Comparison of ENCODE assay signal across 35 cellular contexts in the genomic region with DNA sequence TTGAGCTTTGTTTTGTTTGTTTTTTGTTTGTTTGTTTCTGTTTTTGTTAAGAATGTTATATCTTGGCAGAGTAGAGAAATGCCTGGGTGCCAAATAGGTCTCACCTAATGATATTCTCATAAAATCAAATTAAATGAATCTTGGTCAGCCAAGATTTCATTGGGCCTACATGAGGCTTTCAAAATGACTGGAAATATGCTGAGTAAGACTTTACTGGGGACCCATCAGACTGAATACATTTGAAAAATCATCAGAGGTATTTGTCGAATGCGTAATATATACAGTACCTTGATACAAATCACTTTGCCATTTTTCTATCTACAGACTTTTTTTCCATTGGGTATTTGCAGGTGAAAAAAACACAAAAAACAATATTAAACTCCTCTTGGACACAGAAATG.
"Had no signal": no experiment of that assay in that cellular context is flagged by ENCODE, and none has a peak within 500 bp of the region (broad histone marks: within the 10 kb centered on the region; RNA-seq: fewer than 3 reads in every experiment).

No MANE protein-coding gene starts in this region.

- H3K27ac ChIP-seq: adrenal gland, breast epithelium, cardiac muscle cell, esophagus muscularis mucosa, foreskin keratinocyte, gastrocnemius medialis, heart left ventricle, WERI-Rb-1 had no signal

- ATAC-seq: activated CD4-positive, CD25-positive, alpha-beta regulatory T cell treated with anti-CD3 and anti-CD28 coated beads, Interleukin-2, amount 50 U/mL, for 24 hours; activated CD8-positive, alpha-beta memory T cell treated with anti-CD3 and anti-CD28 coated beads, Interleukin-2, amount 10 ng/mL, durations not matched to agents 7 days and 5 days; activated CD8-positive, alpha-beta T cell treated with anti-CD3 and anti-CD28 coated beads for 36 hours; activated naive CD8-positive, alpha-beta T cell treated with anti-CD3 and anti-CD28 coated beads, Interleukin-2, amount 50 U/mL, for 24 hours; effector memory CD8-positive, alpha-beta T cell; gastrocnemius medialis; heart left ventricle; T-helper 17 cell had no signal

- H3K9me3 ChIP-seq: adrenal gland, breast epithelium, esophagus muscularis mucosa, gastrocnemius medialis had no signal

- FAIRE-seq: colon had no signal

- DNase-seq: activated B cell treated with CpG ODN at 0.5 μM for 24 hours; activated CD4-positive, alpha-beta T cell treated with anti-CD3 and anti-CD28 coated beads for 48 hours; activated CD4-positive, alpha-beta T cell treated with anti-CD3 and anti-CD28 coated beads, Interleukin-2, amount 50 U/mL, for 1 hour; activated CD4-positive, alpha-beta T cell treated with anti-CD3 and anti-CD28 coated beads, Interleukin-2, amount 50 U/mL, for 48 hours; activated CD8-positive, alpha-beta memory T cell treated with anti-CD3 and anti-CD28 coated beads, Interleukin-2, amount 10 ng/mL, durations not matched to agents 7 days and 5 days; activated CD8-positive, alpha-beta memory T cell treated with anti-CD3 and anti-CD28 coated beads, Interleukin-2, amount 50 U/mL, for 4 hours; activated CD8-positive, alpha-beta T cell treated with anti-CD3 and anti-CD28 coated beads for 36 hours; activated effector memory CD4-positive, alpha-beta T cell treated with anti-CD3 and anti-CD28 coated beads, Interleukin-2, amount 50 U/mL, for 16 hours; activated naive CD4-positive, alpha-beta T cell treated with anti-CD3 and anti-CD28 coated beads for 36 hours; activated naive CD8-positive, alpha-beta T cell treated with anti-CD3 and anti-CD28 coated beads for 36 hours; activated naive CD8-positive, alpha-beta T cell treated with anti-CD3 and anti-CD28 coated beads, Interleukin-2, amount 50 U/mL, for 24 hours; activated T-cell treated with anti-CD3 and anti-CD28 coated beads, Interleukin-2, amount 50 U/mL, for 1 hour; activated T-cell treated with anti-CD3 and anti-CD28 coated beads, Interleukin-2, amount 50 U/mL, for 48 hours; adrenal gland; amygdala; aorta; central memory CD4-positive, alpha-beta T cell; cortex of kidney; dermis blood vessel endothelial cell; effector CD4-positive, alpha-beta T cell; effector memory CD8-positive, alpha-beta T cell; erythroblast; gastrocnemius medialis; glutamatergic neuron; heart left ventricle; T-helper 1 cell; T-helper 17 cell; T1000; WERI-Rb-1 had no signal

- H3K4me1 ChIP-seq: adrenal gland, breast epithelium, esophagus muscularis mucosa, gastrocnemius medialis, heart left ventricle had no signal

- H3K4me3 ChIP-seq: adrenal gland, breast epithelium, cardiac muscle cell, esophagus muscularis mucosa, gastrocnemius medialis, heart left ventricle had no signal

- H3K36me3 ChIP-seq: adrenal gland, breast epithelium, cardiac muscle cell, esophagus muscularis mucosa, gastrocnemius medialis, heart left ventricle, WERI-Rb-1 had no signal

- H3K27me3 ChIP-seq: adrenal gland, breast epithelium, cardiac muscle cell, esophagus muscularis mucosa, foreskin keratinocyte, gastrocnemius medialis, heart left ventricle had no signal
